In the genomic region with DNA sequence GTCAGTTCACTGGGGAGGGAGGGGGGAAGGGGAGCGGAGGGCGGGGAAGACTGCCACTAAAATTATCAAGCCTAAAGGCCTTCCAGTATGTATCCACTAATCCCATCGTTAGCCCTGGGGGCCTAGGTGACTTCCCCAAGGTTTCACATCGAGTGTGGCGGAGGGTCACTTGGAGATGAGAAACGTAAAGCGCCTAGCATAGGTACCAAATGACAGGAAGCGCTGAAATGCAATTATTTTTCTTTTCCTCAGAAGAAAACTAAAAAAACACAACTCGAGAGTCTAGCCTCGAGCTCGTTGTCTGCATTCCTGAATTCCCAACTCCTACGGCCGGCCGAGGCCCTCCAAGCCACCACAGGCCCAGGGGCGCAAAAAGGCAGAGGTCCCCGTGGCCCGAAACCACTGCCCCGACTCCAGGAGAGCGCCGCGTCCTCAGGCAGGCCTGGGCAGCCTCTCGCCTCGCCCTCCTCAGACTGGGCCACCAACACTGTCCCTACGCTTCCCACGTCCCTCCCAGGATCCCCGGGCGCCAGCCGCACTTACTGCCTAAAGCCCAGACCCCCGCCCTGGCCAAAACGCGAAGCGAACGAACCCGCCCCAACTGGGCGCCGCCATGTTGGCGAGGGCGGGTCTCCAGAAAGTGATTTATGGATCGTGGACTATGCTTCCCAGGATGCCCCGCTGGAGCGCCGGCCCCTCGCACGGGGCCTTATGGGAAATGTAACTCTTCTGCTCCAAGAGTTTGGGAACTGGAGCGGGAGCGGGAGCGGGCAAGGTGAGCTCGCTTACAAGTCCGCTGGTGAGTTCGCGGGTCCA, we compare ENCODE assay signal across 1 cellular context.
TF ChIP-seq lines count a peak whose summit lies in the region.

A gene with protein sequence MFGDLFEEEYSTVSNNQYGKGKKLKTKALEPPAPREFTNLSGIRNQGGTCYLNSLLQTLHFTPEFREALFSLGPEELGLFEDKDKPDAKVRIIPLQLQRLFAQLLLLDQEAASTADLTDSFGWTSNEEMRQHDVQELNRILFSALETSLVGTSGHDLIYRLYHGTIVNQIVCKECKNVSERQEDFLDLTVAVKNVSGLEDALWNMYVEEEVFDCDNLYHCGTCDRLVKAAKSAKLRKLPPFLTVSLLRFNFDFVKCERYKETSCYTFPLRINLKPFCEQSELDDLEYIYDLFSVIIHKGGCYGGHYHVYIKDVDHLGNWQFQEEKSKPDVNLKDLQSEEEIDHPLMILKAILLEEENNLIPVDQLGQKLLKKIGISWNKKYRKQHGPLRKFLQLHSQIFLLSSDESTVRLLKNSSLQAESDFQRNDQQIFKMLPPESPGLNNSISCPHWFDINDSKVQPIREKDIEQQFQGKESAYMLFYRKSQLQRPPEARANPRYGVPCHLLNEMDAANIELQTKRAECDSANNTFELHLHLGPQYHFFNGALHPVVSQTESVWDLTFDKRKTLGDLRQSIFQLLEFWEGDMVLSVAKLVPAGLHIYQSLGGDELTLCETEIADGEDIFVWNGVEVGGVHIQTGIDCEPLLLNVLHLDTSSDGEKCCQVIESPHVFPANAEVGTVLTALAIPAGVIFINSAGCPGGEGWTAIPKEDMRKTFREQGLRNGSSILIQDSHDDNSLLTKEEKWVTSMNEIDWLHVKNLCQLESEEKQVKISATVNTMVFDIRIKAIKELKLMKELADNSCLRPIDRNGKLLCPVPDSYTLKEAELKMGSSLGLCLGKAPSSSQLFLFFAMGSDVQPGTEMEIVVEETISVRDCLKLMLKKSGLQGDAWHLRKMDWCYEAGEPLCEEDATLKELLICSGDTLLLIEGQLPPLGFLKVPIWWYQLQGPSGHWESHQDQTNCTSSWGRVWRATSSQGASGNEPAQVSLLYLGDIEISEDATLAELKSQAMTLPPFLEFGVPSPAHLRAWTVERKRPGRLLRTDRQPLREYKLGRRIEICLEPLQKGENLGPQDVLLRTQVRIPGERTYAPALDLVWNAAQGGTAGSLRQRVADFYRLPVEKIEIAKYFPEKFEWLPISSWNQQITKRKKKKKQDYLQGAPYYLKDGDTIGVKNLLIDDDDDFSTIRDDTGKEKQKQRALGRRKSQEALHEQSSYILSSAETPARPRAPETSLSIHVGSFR (minus strand): TSS at position 642 of the 816 bp plus-strand sequence. CDS start 1,228 bp downstream, outside the sequence.

TF ChIP-seq in K562, 482 proteins besides CTCF, POLR2A, EP300 and RAD21 (continued from another document and continues in another):
- TF ChIP-seq ETS1 (conservative IDR thresholded peaks at IDR 0.05; ENCODE audit: control insufficient read depth, low read depth, low read length): no peak
- no peak for TF ChIP-seq ZNF655 (CRISPR knock-in tag; IDR thresholded peaks at IDR 0.05)
- TF ChIP-seq HSF4 (CRISPR knock-in tag; IDR thresholded peaks at IDR 0.05; ENCODE audit: borderline replicate concordance): no peak
- TF ChIP-seq C11orf30 (IDR thresholded peaks at IDR 0.05; ENCODE audit: low read depth): peak; percentile 50; the same call in 1 of the 2 replicates
- no peak for TF ChIP-seq MYBL2 (IDR thresholded peaks at IDR 0.05; ENCODE audit: low read depth)
- no peak for TF ChIP-seq MYBL2 (CRISPR knock-in tag; IDR thresholded peaks at IDR 0.05; ENCODE audit: borderline replicate concordance)
- TF ChIP-seq ZNF431 (CRISPR knock-in tag; IDR thresholded peaks at IDR 0.05): no peak
- TF ChIP-seq, protein P1, sequence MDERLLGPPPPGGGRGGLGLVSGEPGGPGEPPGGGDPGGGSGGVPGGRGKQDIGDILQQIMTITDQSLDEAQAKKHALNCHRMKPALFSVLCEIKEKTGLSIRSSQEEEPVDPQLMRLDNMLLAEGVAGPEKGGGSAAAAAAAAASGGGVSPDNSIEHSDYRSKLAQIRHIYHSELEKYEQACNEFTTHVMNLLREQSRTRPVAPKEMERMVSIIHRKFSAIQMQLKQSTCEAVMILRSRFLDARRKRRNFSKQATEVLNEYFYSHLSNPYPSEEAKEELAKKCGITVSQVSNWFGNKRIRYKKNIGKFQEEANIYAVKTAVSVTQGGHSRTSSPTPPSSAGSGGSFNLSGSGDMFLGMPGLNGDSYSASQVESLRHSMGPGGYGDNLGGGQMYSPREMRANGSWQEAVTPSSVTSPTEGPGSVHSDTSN (CRISPR knock-in tag; IDR thresholded peaks at IDR 0.05; ENCODE audit: low read depth): peak; percentile 66
- TF ChIP-seq, protein P1 (tag; conservative IDR thresholded peaks at IDR 0.05; ENCODE audit: low read depth): peak; percentile 94
- TF ChIP-seq HES1 (IDR thresholded peaks at IDR 0.05; ENCODE audit: low read depth): no peak
- TF ChIP-seq ZNF668 (CRISPR knock-in tag; IDR thresholded peaks at IDR 0.05): no peak
- no peak for TF ChIP-seq ZNF263 (CRISPR knock-in tag; IDR thresholded peaks at IDR 0.05; ENCODE audit: borderline replicate concordance)
- TF ChIP-seq FOXA3 (CRISPR knock-in tag; conservative IDR thresholded peaks at IDR 0.05 in 1 of 2, IDR thresholded peaks at IDR 0.05 in 1 of 2): no peak
- no peak for TF ChIP-seq ZNF41 (CRISPR knock-in tag; conservative IDR thresholded peaks at IDR 0.05)
- no peak for TF ChIP-seq ZNF696 (CRISPR knock-in tag; conservative IDR thresholded peaks at IDR 0.05)
- TF ChIP-seq BCOR (IDR thresholded peaks at IDR 0.05): no peak
- TF ChIP-seq, protein P2, sequence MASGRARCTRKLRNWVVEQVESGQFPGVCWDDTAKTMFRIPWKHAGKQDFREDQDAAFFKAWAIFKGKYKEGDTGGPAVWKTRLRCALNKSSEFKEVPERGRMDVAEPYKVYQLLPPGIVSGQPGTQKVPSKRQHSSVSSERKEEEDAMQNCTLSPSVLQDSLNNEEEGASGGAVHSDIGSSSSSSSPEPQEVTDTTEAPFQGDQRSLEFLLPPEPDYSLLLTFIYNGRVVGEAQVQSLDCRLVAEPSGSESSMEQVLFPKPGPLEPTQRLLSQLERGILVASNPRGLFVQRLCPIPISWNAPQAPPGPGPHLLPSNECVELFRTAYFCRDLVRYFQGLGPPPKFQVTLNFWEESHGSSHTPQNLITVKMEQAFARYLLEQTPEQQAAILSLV (tag; IDR thresholded peaks at IDR 0.05): no peak
- TF ChIP-seq, protein P3, sequence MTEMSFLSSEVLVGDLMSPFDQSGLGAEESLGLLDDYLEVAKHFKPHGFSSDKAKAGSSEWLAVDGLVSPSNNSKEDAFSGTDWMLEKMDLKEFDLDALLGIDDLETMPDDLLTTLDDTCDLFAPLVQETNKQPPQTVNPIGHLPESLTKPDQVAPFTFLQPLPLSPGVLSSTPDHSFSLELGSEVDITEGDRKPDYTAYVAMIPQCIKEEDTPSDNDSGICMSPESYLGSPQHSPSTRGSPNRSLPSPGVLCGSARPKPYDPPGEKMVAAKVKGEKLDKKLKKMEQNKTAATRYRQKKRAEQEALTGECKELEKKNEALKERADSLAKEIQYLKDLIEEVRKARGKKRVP (CRISPR knock-in tag; IDR thresholded peaks at IDR 0.05): no peak
- TF ChIP-seq, protein P4, sequence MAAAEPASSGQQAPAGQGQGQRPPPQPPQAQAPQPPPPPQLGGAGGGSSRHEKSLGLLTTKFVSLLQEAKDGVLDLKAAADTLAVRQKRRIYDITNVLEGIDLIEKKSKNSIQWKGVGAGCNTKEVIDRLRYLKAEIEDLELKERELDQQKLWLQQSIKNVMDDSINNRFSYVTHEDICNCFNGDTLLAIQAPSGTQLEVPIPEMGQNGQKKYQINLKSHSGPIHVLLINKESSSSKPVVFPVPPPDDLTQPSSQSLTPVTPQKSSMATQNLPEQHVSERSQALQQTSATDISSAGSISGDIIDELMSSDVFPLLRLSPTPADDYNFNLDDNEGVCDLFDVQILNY (CRISPR knock-in tag; IDR thresholded peaks at IDR 0.05): no peak
- peak; percentile 92 for TF ChIP-seq SNIP1 (IDR thresholded peaks at IDR 0.05; ENCODE audit: low read depth)
- peak; percentile 40; the same call in 1 of the 2 replicates for TF ChIP-seq SP1 (CRISPR knock-in tag; IDR thresholded peaks at IDR 0.05)
- peak; percentile 25; the same call in 1 of the 2 replicates for TF ChIP-seq CREM (IDR thresholded peaks at IDR 0.05; ENCODE audit: low read depth)
- no peak for TF ChIP-seq L3MBTL2 (IDR thresholded peaks at IDR 0.05)
- TF ChIP-seq NRF1 (conservative IDR thresholded peaks at IDR 0.05 in 1 of 2, IDR thresholded peaks at IDR 0.05 in 1 of 2): peak; percentile 22 to 43; a peak in 2 of 4 replicates
- 0 out of 2 replicates have a peak, but pooled peaks have one; percentile 28 for TF ChIP-seq MYC (IDR thresholded peaks at IDR 0.05; ENCODE audit: low read depth, low read length)
- peak; percentile 24; the same call in 1 of the 2 replicates for TF ChIP-seq MYC (CRISPR knock-in tag; IDR thresholded peaks at IDR 0.05; ENCODE audit: borderline replicate concordance, low read depth)
- TF ChIP-seq MEIS2 (IDR thresholded peaks at IDR 0.05; ENCODE audit: partially characterized antibody): peak; percentile 99
- TF ChIP-seq ZNF184 (CRISPR knock-in tag; IDR thresholded peaks at IDR 0.05): no peak
- TF ChIP-seq, protein P5, sequence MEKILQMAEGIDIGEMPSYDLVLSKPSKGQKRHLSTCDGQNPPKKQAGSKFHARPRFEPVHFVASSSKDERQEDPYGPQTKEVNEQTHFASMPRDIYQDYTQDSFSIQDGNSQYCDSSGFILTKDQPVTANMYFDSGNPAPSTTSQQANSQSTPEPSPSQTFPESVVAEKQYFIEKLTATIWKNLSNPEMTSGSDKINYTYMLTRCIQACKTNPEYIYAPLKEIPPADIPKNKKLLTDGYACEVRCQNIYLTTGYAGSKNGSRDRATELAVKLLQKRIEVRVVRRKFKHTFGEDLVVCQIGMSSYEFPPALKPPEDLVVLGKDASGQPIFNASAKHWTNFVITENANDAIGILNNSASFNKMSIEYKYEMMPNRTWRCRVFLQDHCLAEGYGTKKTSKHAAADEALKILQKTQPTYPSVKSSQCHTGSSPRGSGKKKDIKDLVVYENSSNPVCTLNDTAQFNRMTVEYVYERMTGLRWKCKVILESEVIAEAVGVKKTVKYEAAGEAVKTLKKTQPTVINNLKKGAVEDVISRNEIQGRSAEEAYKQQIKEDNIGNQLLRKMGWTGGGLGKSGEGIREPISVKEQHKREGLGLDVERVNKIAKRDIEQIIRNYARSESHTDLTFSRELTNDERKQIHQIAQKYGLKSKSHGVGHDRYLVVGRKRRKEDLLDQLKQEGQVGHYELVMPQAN (IDR thresholded peaks at IDR 0.05; ENCODE audit: borderline replicate concordance): peak; percentile 52; the same call in 1 of the 2 replicates
- TF ChIP-seq FOXA1 (IDR thresholded peaks at IDR 0.05; ENCODE audit: borderline replicate concordance): no peak
- TF ChIP-seq ZNF239 (CRISPR knock-in tag; IDR thresholded peaks at IDR 0.05): no peak
- TF ChIP-seq TCF3 (CRISPR knock-in tag; IDR thresholded peaks at IDR 0.05): no peak
- TF ChIP-seq, protein P6, sequence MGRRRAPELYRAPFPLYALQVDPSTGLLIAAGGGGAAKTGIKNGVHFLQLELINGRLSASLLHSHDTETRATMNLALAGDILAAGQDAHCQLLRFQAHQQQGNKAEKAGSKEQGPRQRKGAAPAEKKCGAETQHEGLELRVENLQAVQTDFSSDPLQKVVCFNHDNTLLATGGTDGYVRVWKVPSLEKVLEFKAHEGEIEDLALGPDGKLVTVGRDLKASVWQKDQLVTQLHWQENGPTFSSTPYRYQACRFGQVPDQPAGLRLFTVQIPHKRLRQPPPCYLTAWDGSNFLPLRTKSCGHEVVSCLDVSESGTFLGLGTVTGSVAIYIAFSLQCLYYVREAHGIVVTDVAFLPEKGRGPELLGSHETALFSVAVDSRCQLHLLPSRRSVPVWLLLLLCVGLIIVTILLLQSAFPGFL (CRISPR knock-in tag; IDR thresholded peaks at IDR 0.05): no peak
